ENCODE assay signal across 8 cellular contexts in genomic region chr3:138915503-138916498, GRCh38. TPM values are rescaled to one million over a fixed set of nuclear protein-coding genes. Genes with fewer than 3 reads are reported as not detected.
DNase-seq lines count a peak whose midpoint lies in the region; ATAC-seq and TF ChIP-seq lines count a peak whose summit lies in the region.

No MANE protein-coding gene starts in this region.

- H3K27ac ChIP-seq in adipose tissue (ENCODE audit: low read depth, low read length) (peak overlapping the region; percentile 51), heart right ventricle (peak overlapping the region; percentile 92 to 99 (median 96)), upper lobe of left lung (peak overlapping the region; percentile 92 to 98 (median 96))

- H3K27me3 ChIP-seq in heart right ventricle: no peaks in the 10 kb centered on the region
- no peaks in the 10 kb centered on the region for H3K27me3 ChIP-seq in upper lobe of left lung

- DNase-seq in NCI-H1105 treated with DMSO at 0.1 percent for 48 hours (lab: John Stamatoyannopoulos, UW) (peak; percentile 93), SW480 (ENCODE audit: low spot score) (peak; percentile 86), heart right ventricle (peak; percentile 92 to 96), posterior vena cava (ENCODE audit: low spot score) (peak; percentile 98), upper lobe of left lung (peak; percentile 94 to 99)

- 2% methylated on average over 64 to 68 of the region's 68 CpGs for WGBS in adipose tissue, 3 donors
- 2 to 3% methylated on average over 67 to 68 of the region's 68 CpGs for WGBS in heart right ventricle, 2 donors
- WGBS in upper lobe of left lung, 2 donors: 3 to 5% methylated on average over 20 to 46 of the region's 68 CpGs

- H3K36me3 ChIP-seq in heart right ventricle (no peaks in the 10 kb centered on the region), upper lobe of left lung (no peaks in the 10 kb centered on the region)

- H3K4me3 ChIP-seq in heart right ventricle (peak overlapping the region; percentile 55 to 92 (median 81)), upper lobe of left lung (peak overlapping the region; percentile 61 to 86 (median 70))

- TF ChIP-seq POLR2A in upper lobe of left lung (IDR thresholded peaks at IDR 0.05): peak in 2 of 4 donors; percentile 54 to 55

- TF ChIP-seq CTCF in GM12872 (IDR thresholded peaks at IDR 0.05; ENCODE audit: insufficient read depth, low read depth, low read length) (peak; percentile 75), heart right ventricle (IDR thresholded peaks at IDR 0.05) (peak; percentile 81 to 98 (median 88)), upper lobe of left lung (IDR thresholded peaks at IDR 0.05) (peak; percentile 81 to 99 (median 96))

- H3K9me3 ChIP-seq in heart right ventricle: no peaks in the 10 kb centered on the region
- H3K9me3 ChIP-seq in upper lobe of left lung: no peaks in the 10 kb centered on the region

- intact Hi-C loops in heart right ventricle (cut with DNase I): loop anchor here (1.0 to 10.0 kb wide), 22 partner anchors 71 to 498 kb away; partner anchors contain the start of genes CEP70 (in 6 of the 10), PIK3CB (in 6 of the 10) and FAIM (in 1 of the 10)
- intact Hi-C loops in posterior vena cava (cut with DNase I): loop anchor here in 1 of 2 donors (2.0 to 5.0 kb wide), 2 partner anchors 218 to 321 kb away; partner anchors contain the start of gene CEP70

- H3K4me1 ChIP-seq in heart right ventricle (peaks cover 0 to 18% (median 7%) of the 10 kb centered on the region in 9 donors), upper lobe of left lung (peaks cover 11 to 18% (median 14%) of the 10 kb centered on the region in 4 donors)

- no peak for TF ChIP-seq EP300 in upper lobe of left lung (IDR thresholded peaks at IDR 0.05)

- ATAC-seq in HG02759 (IDR thresholded peaks at IDR 0.05; ENCODE audit: unreplicated experiment) (peak; percentile 90), heart right ventricle (peak; percentile 96 to 99 (median 98)), upper lobe of left lung (ENCODE audit: low FRiP score in 2 of 2) (peak; percentile 97 to 98)

RNA-seq across cellular contexts. Expression of gene FOXL2, which starts 31.1 kb away (rescaled TPM):
- polyA plus RNA-seq in adipose tissue: under 1 TPM in 1 of 3 donors, not detected in 2; 0.01 TPM
- under 1 TPM in 1 of 10 donors, not detected in 9; 0.12 TPM for total RNA-seq in heart right ventricle
- not detected for polyA plus RNA-seq in heart right ventricle
- not detected for total RNA-seq in posterior vena cava
- under 1 TPM in 2 of 6 donors, not detected in 4; 0.06 to 0.07 TPM for total RNA-seq in upper lobe of left lung

RNA-seq across cellular contexts. Expression of gene FOXL2NB, which starts 31.2 kb away (rescaled TPM):
- under 1 TPM in 1 of 3 donors, not detected in 2; 0.02 TPM for polyA plus RNA-seq in adipose tissue
- total RNA-seq in heart right ventricle: under 1 TPM in 2 of 10 donors, not detected in 8; 0.06 to 0.13 TPM
- polyA plus RNA-seq in heart right ventricle: under 1 TPM in 1 of 2 donors, not detected in 1; 0.01 TPM
- total RNA-seq in posterior vena cava: not detected
- total RNA-seq in upper lobe of left lung: under 1 TPM in 1 of 6 donors, not detected in 5; 0.07 TPM

Comparison
In these comparisons a context has a peak if more than half of its experiments do, and no peak if none do; other contexts are left out.
1. Peak in every context shown above with its lines: DNase-seq, ATAC-seq, H3K4me3 ChIP-seq and H3K27ac ChIP-seq.